ENCODE assay signal across 35 cellular contexts in genomic region chr7:43298617-43299016, GRCh38.
"Had no signal": no experiment of that assay in that cellular context is flagged by ENCODE, and none has a peak within 500 bp of the region (broad histone marks: within the 10 kb centered on the region; RNA-seq: fewer than 3 reads in every experiment).

No MANE protein-coding gene starts in this region.

- H3K4me3 ChIP-seq: MG63 had no signal

- H3K9me3 ChIP-seq: MG63 had no signal

- H3K27me3 ChIP-seq: MG63 had no signal

- DNase-seq: Karpas-422, Kasumi-1, MG63, MM.1S, MV-4-11, NCI-H1048, NCI-H1092, NCI-H1092 treated with DMSO at 0.1 percent for 48 hours, NCI-H1105, NCI-H1105 treated with DMSO at 0.1 percent for 48 hours, NCI-H1417, NCI-H1417 treated with DMSO at 0.1 percent for 48 hours, NCI-H1436, NCI-H1436 treated with DMSO at 0.1 percent for 48 hours, NCI-H146, NCI-H1694, NCI-H1694 treated with DMSO at 0.1 percent for 48 hours, NCI-H187, NCI-H187 treated with DMSO at 0.1 percent for 48 hours, NCI-H1930, NCI-H2029, NCI-H2029 treated with DMSO at 0.1 percent for 48 hours, NCI-H2081, NCI-H2081 treated with DMSO at 0.1 percent for 48 hours, NCI-H2107, NCI-H2171, NCI-H2171 treated with DMSO at 0.1 percent for 48 hours, NCI-H2227 treated with DMSO at 0.1 percent for 48 hours, NCI-H226, NCI-H345, NCI-H446, NCI-H446 treated with DMSO at 0.1 percent for 48 hours, NCI-H510A, NCI-H510A treated with DMSO at 0.1 percent for 48 hours, NCI-H524 had no signal
